In the genomic region with DNA sequence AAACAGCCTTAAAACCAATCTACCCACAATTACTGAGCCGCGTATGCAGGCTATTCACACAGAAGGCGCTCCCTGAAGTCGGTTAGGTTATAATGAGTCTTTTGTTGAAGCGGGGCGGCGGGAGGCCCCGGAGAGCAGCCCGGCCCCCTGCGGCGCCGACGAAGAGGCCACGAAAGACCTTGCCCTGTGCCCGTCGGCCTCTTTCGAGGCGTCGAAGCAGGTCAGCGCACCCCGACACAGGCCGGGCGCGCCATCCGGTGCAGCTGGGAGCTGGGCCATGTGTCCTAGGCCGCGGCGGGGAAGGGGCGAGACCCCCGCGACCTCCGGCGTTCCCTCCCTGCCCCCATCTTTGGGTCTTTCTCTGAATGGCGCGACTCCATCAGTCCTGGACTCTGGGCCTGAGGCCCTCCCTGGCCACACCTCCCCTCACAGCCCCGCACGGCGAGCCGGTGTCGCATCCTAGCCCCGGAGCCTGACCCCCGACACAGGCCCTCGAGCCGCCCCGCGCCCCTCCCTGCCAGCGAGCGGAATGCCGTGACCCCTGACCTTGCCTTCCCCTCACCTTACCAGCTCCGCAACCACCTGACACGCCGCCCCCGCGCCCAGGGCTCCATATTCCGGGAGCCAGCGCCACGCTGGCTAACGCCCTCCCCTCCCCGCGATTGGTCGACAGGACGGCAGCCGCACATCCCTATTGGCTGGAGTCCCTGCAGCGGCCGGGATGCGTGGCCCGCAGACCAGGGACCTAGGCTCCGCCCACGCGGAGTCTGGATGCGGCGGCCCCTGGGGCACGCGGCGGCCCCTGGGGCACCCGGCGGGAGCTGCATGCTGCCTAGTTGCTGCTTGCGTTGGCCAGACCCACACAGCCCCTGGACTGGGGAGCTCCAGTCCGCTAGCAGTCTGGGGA, we compare ENCODE assay signal across 8 cellular contexts. TPM values are rescaled to one million over a fixed set of nuclear protein-coding genes. Genes with fewer than 3 reads are reported as not detected.
DNase-seq lines count a peak whose midpoint lies in the region; ATAC-seq and TF ChIP-seq lines count a peak whose summit lies in the region.

Gene SLC11A2 (minus strand): TSS at position 637 of the 907 bp plus-strand sequence. CDS start 15,656 bp downstream, outside the sequence.

- DNase-seq in GM12864 (ENCODE audit: low read depth) = peak; percentile 70
- DNase-seq in NCI-H1417 (lab: John Stamatoyannopoulos, UW) = peak; percentile 96 to 99 (median 99)
- DNase-seq in activated naive CD8-positive, alpha-beta T cell treated with anti-CD3 and anti-CD28 coated beads, Interleukin-2, amount 10 ng/mL, durations not matched to agents 7 days and 5 days = peak; percentile 93
- DNase-seq in Right ventricle myocardium inferior (ENCODE audit: missing footprints) = peak; percentile 97
- DNase-seq in ovary = peak; percentile 94 to 96 (median 95)

- no peaks in the 10 kb centered on the region for H3K36me3 Mint-ChIP-seq in activated naive CD8-positive, alpha-beta T cell treated with anti-CD3 and anti-CD28 coated beads, Interleukin-2, amount 10 ng/mL, durations not matched to agents 7 days and 5 days

- intact Hi-C loops in Right ventricle myocardium inferior (cut with DNase I) = no loop called here
- intact Hi-C loops in ovary (cut with DNase I) = loop anchor here in 1 of 4 donors (5.0 kb wide), 1 partner anchor 1011 kb away; no protein-coding TSS in a partner anchor

- H3K9ac ChIP-seq in SU-DHL-6 (ENCODE audit: low read length) = peak within 1 kb of the TSS; percentile 67

- peak within 1 kb of the TSS; percentile 84 for H2AFZ ChIP-seq in SU-DHL-6 (ENCODE audit: low read depth, low read length, severe bottlenecking)

- H3F3A ChIP-seq in SU-DHL-6 (ENCODE audit: insufficient read depth) = 0 out of 2 replicates have a peak, but pooled peaks cover 12% of the 10 kb centered on the region

- peak within 1 kb of the TSS; percentile 99 for H3K4me3 Mint-ChIP-seq in activated naive CD8-positive, alpha-beta T cell treated with anti-CD3 and anti-CD28 coated beads, Interleukin-2, amount 10 ng/mL, durations not matched to agents 7 days and 5 days

- no peaks in the 10 kb centered on the region for H3K27me3 ChIP-seq in SU-DHL-6 (ENCODE audit: low read length)
- H3K27me3 ChIP-seq in ovary = no peaks in the 10 kb centered on the region
- H3K27me3 ChIP-seq in thymus (ENCODE audit: control insufficient read depth, insufficient read depth) = no peaks in the 10 kb centered on the region

- H3K4me3 ChIP-seq in GM12864 (ENCODE audit: low read depth, low read length) (peak within 1 kb of the TSS; percentile 87), SU-DHL-6 (ENCODE audit: insufficient read depth, low read length, poor library complexity, severe bottlenecking) (peak within 1 kb of the TSS; percentile 69), ovary (peak within 1 kb of the TSS; percentile 75), thymus (ENCODE audit: low read length) (peak within 1 kb of the TSS; percentile 87)

- TF ChIP-seq EP300 in ovary (IDR thresholded peaks at IDR 0.05) = no peak

- TF ChIP-seq POLR2A in ovary (IDR thresholded peaks at IDR 0.05) = peak; percentile 43

- no peaks in the 10 kb centered on the region for H4K20me1 ChIP-seq in SU-DHL-6 (ENCODE audit: low read depth, low read length)

- H3K9me3 ChIP-seq in SU-DHL-6 (ENCODE audit: insufficient read depth, low read length) (no peaks in the 10 kb centered on the region), ovary (no peaks in the 10 kb centered on the region), thymus (ENCODE audit: control insufficient read depth) (no peaks in the 10 kb centered on the region)

- POLR2A ChIA-PET in activated naive CD8-positive, alpha-beta T cell treated with anti-CD3 and anti-CD28 coated beads, Interleukin-2, amount 10 ng/mL, durations not matched to agents 7 days and 5 days (lab: Charles Lee) = interaction anchor here (0.5 to 2.0 kb wide), 17 partner anchors 17 to 915 kb away, joined by 3 to 21 read pairs (median 4); partner anchors contain the start of genes ATF1, CSRNP2 and DIP2B

- peak within 1 kb of the TSS; percentile 69 for H3K4me2 ChIP-seq in SU-DHL-6 (ENCODE audit: low read depth, low read length, poor library complexity, severe bottlenecking)

- H3K27ac Mint-ChIP-seq in activated naive CD8-positive, alpha-beta T cell treated with anti-CD3 and anti-CD28 coated beads, Interleukin-2, amount 10 ng/mL, durations not matched to agents 7 days and 5 days = peak within 1 kb of the TSS; percentile 99

- 1 to 2% (median 1%) methylated on average over 74 to 79 of the region's 79 CpGs for WGBS in ovary, 3 donors
- under 1% methylated on average over 79 of the region's 79 CpGs for WGBS in thymus

- peaks cover 35% of the 10 kb centered on the region for H3K79me2 ChIP-seq in SU-DHL-6 (ENCODE audit: insufficient read depth, low read length)

- no peaks in the 10 kb centered on the region for H3K36me3 ChIP-seq in SU-DHL-6 (ENCODE audit: low read length)
- H3K36me3 ChIP-seq in ovary = no peaks in the 10 kb centered on the region
- no peaks in the 10 kb centered on the region for H3K36me3 ChIP-seq in thymus (ENCODE audit: control insufficient read depth, insufficient read depth)

- H3K4me1 ChIP-seq in ovary (ENCODE audit: insufficient read depth) (peaks cover 6% of the 10 kb centered on the region), thymus (ENCODE audit: control insufficient read depth, insufficient read depth, low read length) (peaks cover 28% of the 10 kb centered on the region)

- ATAC-seq in HG02759 (IDR thresholded peaks at IDR 0.05; ENCODE audit: unreplicated experiment) = peak; percentile 92
- ATAC-seq in activated naive CD8-positive, alpha-beta T cell treated with anti-CD3 and anti-CD28 coated beads, Interleukin-2, amount 10 ng/mL, durations not matched to agents 7 days and 5 days (ENCODE audit: low read depth) = peak; percentile 95
- ATAC-seq in Right ventricle myocardium inferior = peak; percentile 98

- no peaks in the 10 kb centered on the region for H3K9me2 ChIP-seq in SU-DHL-6 (replicated peaks; ENCODE audit: insufficient read depth, low read length)

- peaks cover 7% of the 10 kb centered on the region for H3K27me3 Mint-ChIP-seq in activated naive CD8-positive, alpha-beta T cell treated with anti-CD3 and anti-CD28 coated beads, Interleukin-2, amount 10 ng/mL, durations not matched to agents 7 days and 5 days

- H3K27ac ChIP-seq in SU-DHL-6 (ENCODE audit: low read depth, low read length) = no peak within 1 kb of the TSS
- H3K27ac ChIP-seq in ovary = peak within 1 kb of the TSS; percentile 30 to 75
- peak within 1 kb of the TSS; percentile 99 for H3K27ac ChIP-seq in thymus (ENCODE audit: low read depth)

- H3K4me1 Mint-ChIP-seq in activated naive CD8-positive, alpha-beta T cell treated with anti-CD3 and anti-CD28 coated beads, Interleukin-2, amount 10 ng/mL, durations not matched to agents 7 days and 5 days = peaks cover 40% of the 10 kb centered on the region

- H3K9me3 Mint-ChIP-seq in activated naive CD8-positive, alpha-beta T cell treated with anti-CD3 and anti-CD28 coated beads, Interleukin-2, amount 10 ng/mL, durations not matched to agents 7 days and 5 days = no peaks in the 10 kb centered on the region

- TF ChIP-seq CTCF in GM12864 (IDR thresholded peaks at IDR 0.05; ENCODE audit: low read depth, low read length, missing control alignments) = peak; percentile 16
- TF ChIP-seq CTCF in SU-DHL-6 (IDR thresholded peaks at IDR 0.05; ENCODE audit: insufficient read depth, low read length, poor library complexity, severe bottlenecking) = no peak
- TF ChIP-seq CTCF in ovary (IDR thresholded peaks at IDR 0.05) = peak in 1 of 3 donors; percentile 8

RNA-seq across cellular contexts. Expression of gene SLC11A2, which starts in this region (rescaled TPM):
- 10 to 100 TPM; 40.9 to 44.0 TPM for total RNA-seq in activated naive CD8-positive, alpha-beta T cell treated with anti-CD3 and anti-CD28 coated beads, Interleukin-2, amount 10 ng/mL, durations not matched to agents 7 days and 5 days
- total RNA-seq in Right ventricle myocardium inferior (23.7 TPM), ovary (10 to 100 TPM; 32.3 to 48.8 (median 41.1) TPM)
- polyA plus RNA-seq in ovary (10 to 100 TPM; 13.6 to 24.2 TPM), thymus (30.0 TPM)
